8 cellular contexts compared by ENCODE assay signal in genomic region chr2:10036095-10036879, GRCh38. TPM values are rescaled to one million over a fixed set of nuclear protein-coding genes. Genes with fewer than 3 reads are reported as not detected.
DNase-seq lines count a peak whose midpoint lies in the region; ATAC-seq and TF ChIP-seq lines count a peak whose summit lies in the region.

No MANE protein-coding gene starts in this region.

- peak; percentile 50 for TF ChIP-seq RAD21 in SK-N-SH (IDR thresholded peaks at IDR 0.05; ENCODE audit: low read length)

- H3F3A ChIP-seq in GM23248 (ENCODE audit: insufficient read depth) (peaks cover 8% of the 10 kb centered on the region; the same call in 1 of the 2 replicates), SK-N-SH (replicated peaks; ENCODE audit: insufficient read depth) (peaks cover 11% of the 10 kb centered on the region)

- WGBS in GM23248 (ENCODE audit: low coverage in 1 of 2, low lambda C conversion rate in 2 of 2, missing lambda C conversion rate in 2 of 2), 2 experiments = 9 to 14% methylated on average over 14 of the region's 14 CpGs
- 49% methylated on average over 9 of the region's 14 CpGs for WGBS in SK-N-SH (ENCODE audit: low lambda C conversion rate)

- POLR2A ChIA-PET in SK-N-SH (lab: Yijun Ruan, JAX) = no interaction called here

- in situ Hi-C loops in GM23248 (cut with MboI) = no loop called here

- no peaks in the 10 kb centered on the region for H3K36me3 ChIP-seq in GM23248 (ENCODE audit: low read depth)
- H3K36me3 ChIP-seq in SK-N-SH (replicated peaks in 1 of 2; ENCODE audit: control insufficient read depth in 1 of 2, insufficient read depth in 2 of 2, low read length in 1 of 2) = no peaks in the 10 kb centered on the region

- H3K4me1 Mint-ChIP-seq in stimulated activated naive CD8-positive, alpha-beta T cell treated with anti-CD3 and anti-CD28 coated beads, Interleukin-15, amount 100 ng/mL, for 72 hours = peaks cover 19% of the 10 kb centered on the region

- TF ChIP-seq EP300 in SK-N-SH (IDR thresholded peaks at IDR 0.05; ENCODE audit: borderline replicate concordance in 1 of 2, low read depth in 1 of 2, low read length in 1 of 2) = no peak

- DNase-seq in CD1c-positive myeloid dendritic cell (ENCODE audit: extremely low spot score) (peak; percentile 87), GM23248 (peak; percentile 92), SK-N-SH (peak; percentile 87), cerebellum (ENCODE audit: low spot score) (peak; percentile 89), left lobe of liver (ENCODE audit: low spot score) (peak; percentile 97), NCI-H345 (lab: John Stamatoyannopoulos, UW) (no peak)
- DNase-seq in stimulated activated naive CD8-positive, alpha-beta T cell treated with anti-CD3 and anti-CD28 coated beads, Interleukin-15, amount 100 ng/mL, for 72 hours = peak in 1 of 2 donors; percentile 64

- peak overlapping the region; percentile 19 for H2AFZ ChIP-seq in GM23248
- peak overlapping the region; percentile 37; the same call in 1 of the 2 replicates for H2AFZ ChIP-seq in SK-N-SH (ENCODE audit: low read depth)

- ATAC-seq in left lobe of liver = peak; percentile 84
- peak; percentile 86 for ATAC-seq in stimulated activated naive CD8-positive, alpha-beta T cell treated with anti-CD3 and anti-CD28 coated beads, Interleukin-15, amount 100 ng/mL, for 72 hours
- no peak for ATAC-seq in HG03280 (IDR thresholded peaks at IDR 0.05; ENCODE audit: unreplicated experiment)

- H3K4me1 ChIP-seq in GM23248 (ENCODE audit: insufficient read depth) (peaks cover 21% of the 10 kb centered on the region), SK-N-SH (ENCODE audit: control insufficient read depth in 1 of 2, insufficient read depth in 2 of 2, low read depth in 1 of 2, low read length in 1 of 2) (peaks cover 8 to 24% of the 10 kb centered on the region in 2 experiments; a peak in 2 of 4 replicates)

- H3K9me2 ChIP-seq in GM23248 (ENCODE audit: insufficient read depth) (no peaks in the 10 kb centered on the region), SK-N-SH (no peaks in the 10 kb centered on the region)

- no peaks in the 10 kb centered on the region for H3K9me3 Mint-ChIP-seq in stimulated activated naive CD8-positive, alpha-beta T cell treated with anti-CD3 and anti-CD28 coated beads, Interleukin-15, amount 100 ng/mL, for 72 hours

- H4K20me1 ChIP-seq in GM23248 (ENCODE audit: insufficient read depth) = no peaks in the 10 kb centered on the region
- H4K20me1 ChIP-seq in SK-N-SH (ENCODE audit: insufficient read depth) = no peaks in the 10 kb centered on the region

- no peak overlapping the region for H3K4me3 ChIP-seq in GM23248
- no peak overlapping the region for H3K4me3 ChIP-seq in SK-N-SH (ENCODE audit: low read depth in 2 of 2, low read length in 1 of 2)

- no peaks in the 10 kb centered on the region for H3K79me2 ChIP-seq in GM23248 (ENCODE audit: insufficient read depth)
- no peaks in the 10 kb centered on the region for H3K79me2 ChIP-seq in SK-N-SH (ENCODE audit: insufficient read depth)

- H3K9ac ChIP-seq in GM23248 (peak overlapping the region; percentile 55), SK-N-SH (peak overlapping the region; percentile 13; the same call in 1 of the 2 replicates)

- peak overlapping the region; percentile 60 for H3K27ac ChIP-seq in GM23248
- peak overlapping the region; percentile 24 to 64; a peak in 2 of 4 replicates for H3K27ac ChIP-seq in SK-N-SH (ENCODE audit: low read depth in 2 of 2, low read length in 1 of 2)

- H3K27ac Mint-ChIP-seq in stimulated activated naive CD8-positive, alpha-beta T cell treated with anti-CD3 and anti-CD28 coated beads, Interleukin-15, amount 100 ng/mL, for 72 hours = no peak overlapping the region

- H3K27me3 Mint-ChIP-seq in stimulated activated naive CD8-positive, alpha-beta T cell treated with anti-CD3 and anti-CD28 coated beads, Interleukin-15, amount 100 ng/mL, for 72 hours = peaks cover under 1% of the 10 kb centered on the region

- CTCF ChIA-PET in SK-N-SH (lab: Yijun Ruan, JAX) = interaction anchor here (0.8 to 3.0 kb wide), 16 partner anchors 8 to 399 kb away, joined by 3 to 36 read pairs (median 4); no protein-coding TSS in a partner anchor

- H3K4me2 ChIP-seq in GM23248 (ENCODE audit: unreplicated experiment) (peak overlapping the region; percentile 49), SK-N-SH (peak overlapping the region; percentile 26; the same call in 1 of the 2 replicates)

- peak; percentile 73 for TF ChIP-seq CTCF in SK-N-SH (IDR thresholded peaks at IDR 0.05)

- no peak overlapping the region for H3K4me3 Mint-ChIP-seq in stimulated activated naive CD8-positive, alpha-beta T cell treated with anti-CD3 and anti-CD28 coated beads, Interleukin-15, amount 100 ng/mL, for 72 hours

- H3K27me3 ChIP-seq in GM23248 (replicated peaks; ENCODE audit: insufficient read depth) (no peaks in the 10 kb centered on the region), SK-N-SH (ENCODE audit: insufficient read depth) (no peaks in the 10 kb centered on the region)

- H3K9me3 ChIP-seq in GM23248 (ENCODE audit: low read depth) (no peaks in the 10 kb centered on the region), SK-N-SH (no peaks in the 10 kb centered on the region)

TF ChIP-seq in SK-N-SH, 30 proteins besides CTCF, POLR2A, EP300 and RAD21 (continues in another document):
- TF ChIP-seq USF1 (IDR thresholded peaks at IDR 0.05; ENCODE audit: borderline replicate concordance, low read depth) (no peak), NFIC (IDR thresholded peaks at IDR 0.05; ENCODE audit: borderline replicate concordance) (peak; percentile 80), IRF3 (IDR thresholded peaks at IDR 0.05; ENCODE audit: low read depth, low read length) (no peak), PBX3 (IDR thresholded peaks at IDR 0.05) (no peak), GATA2 (CRISPR knock-in tag; IDR thresholded peaks at IDR 0.05) (no peak), TAF1 (IDR thresholded peaks at IDR 0.05; ENCODE audit: borderline replicate concordance, low read depth, low read length) (no peak), MAX (IDR thresholded peaks at IDR 0.05; ENCODE audit: low read depth) (peak; percentile 43), RXRA (IDR thresholded peaks at IDR 0.05; ENCODE audit: borderline replicate concordance, low read depth) (no peak), JUND (IDR thresholded peaks at IDR 0.05) (no peak), RFX5 (IDR thresholded peaks at IDR 0.05; ENCODE audit: low read length) (no peak), SMC3 (IDR thresholded peaks at IDR 0.05; ENCODE audit: low read depth, low read length) (peak; percentile 56), RCOR1 (IDR thresholded peaks at IDR 0.05; ENCODE audit: low read length) (no peak), FOXJ3 (CRISPR knock-in tag; IDR thresholded peaks at IDR 0.05) (no peak), FOXM1 (IDR thresholded peaks at IDR 0.05; ENCODE audit: low read depth) (no peak), SIN3A (IDR thresholded peaks at IDR 0.05; ENCODE audit: borderline replicate concordance, low read depth, low read length) (peak; percentile 63; the same call in 1 of the 2 replicates), FOSL2 (IDR thresholded peaks at IDR 0.05; ENCODE audit: borderline replicate concordance, low read depth) (no peak)

RNA-seq across cellular contexts. Expression of gene KLF11, which starts 7.1 kb away (rescaled TPM):
- total RNA-seq in GM23248 (2014; rRNA removed; shearing (Covaris generic)) = 5.8 and 6.6 TPM in 2 replicates
- 4.8 and 4.9 TPM in 2 replicates for polyA plus RNA-seq in GM23248 (2016; fragmentation: Nextera tagmentation; extraction: Ambion mirVana)
- 9.5 TPM in 2 replicates for polyA plus RNA-seq in SK-N-SH (2012; rRNA removed)
- polyA plus RNA-seq in SK-N-SH (2012; cell fraction: cytosol; rRNA removed) = 8.3 and 8.8 TPM in 2 replicates
- polyA plus RNA-seq in SK-N-SH (2012; cell fraction: nucleus; rRNA removed) = 9.5 and 11.9 TPM in 2 replicates
- total RNA-seq in cerebellum = 10.7 TPM
- total RNA-seq in left lobe of liver = 12.2 TPM

RNA-seq across cellular contexts. Expression of gene CYS1, which starts 43.9 kb away (rescaled TPM):
- 6.1 and 7.1 TPM in 2 replicates for total RNA-seq in GM23248 (2014; rRNA removed; shearing (Covaris generic))
- 2.8 and 3.1 TPM in 2 replicates for polyA plus RNA-seq in GM23248 (2016; fragmentation: Nextera tagmentation; extraction: Ambion mirVana)
- polyA plus RNA-seq in SK-N-SH (2012; rRNA removed) = 0.62 and 1.2 TPM in 2 replicates
- 0.58 and 1.1 TPM in 2 replicates for polyA plus RNA-seq in SK-N-SH (2012; cell fraction: cytosol; rRNA removed)
- polyA plus RNA-seq in SK-N-SH (2012; cell fraction: nucleus; rRNA removed) = 0.65 and 0.79 TPM in 2 replicates
- 0.45 TPM for total RNA-seq in cerebellum
- total RNA-seq in left lobe of liver = 0.65 TPM
